1 cellular context compared by ENCODE assay signal in the genomic region with DNA sequence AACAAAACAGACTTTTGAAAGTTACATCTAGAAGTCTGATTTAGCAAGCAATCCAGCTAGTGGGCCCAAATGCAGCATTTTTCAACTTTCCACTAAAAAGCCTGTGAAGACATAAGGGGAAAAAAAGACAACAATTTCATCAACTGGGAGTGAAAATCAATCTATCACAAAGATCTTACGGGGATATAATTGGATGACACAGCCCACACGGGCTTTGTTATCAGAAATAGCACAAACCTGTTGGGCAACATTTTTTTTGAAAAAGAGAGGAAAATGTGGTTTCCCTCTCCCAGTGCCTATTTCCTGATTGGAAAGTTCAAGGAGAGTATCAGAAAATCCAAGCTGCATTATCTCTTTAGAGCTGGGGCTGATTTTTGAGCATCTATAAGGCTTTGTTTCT.
TF ChIP-seq lines count a peak whose summit lies in the region.

No MANE protein-coding gene starts in this region.

TF ChIP-seq in H1, 55 proteins besides CTCF, POLR2A, EP300 and RAD21 (continued from another document):
- TF ChIP-seq, protein P1, sequence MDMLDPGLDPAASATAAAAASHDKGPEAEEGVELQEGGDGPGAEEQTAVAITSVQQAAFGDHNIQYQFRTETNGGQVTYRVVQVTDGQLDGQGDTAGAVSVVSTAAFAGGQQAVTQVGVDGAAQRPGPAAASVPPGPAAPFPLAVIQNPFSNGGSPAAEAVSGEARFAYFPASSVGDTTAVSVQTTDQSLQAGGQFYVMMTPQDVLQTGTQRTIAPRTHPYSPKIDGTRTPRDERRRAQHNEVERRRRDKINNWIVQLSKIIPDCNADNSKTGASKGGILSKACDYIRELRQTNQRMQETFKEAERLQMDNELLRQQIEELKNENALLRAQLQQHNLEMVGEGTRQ (IDR thresholded peaks at IDR 0.05; ENCODE audit: low read length): no peak
- TF ChIP-seq TAF7 (optimal IDR thresholded peaks at IDR 0.05; ENCODE audit: borderline replicate concordance, low read depth, low read length): no peak
- TF ChIP-seq SUZ12 (IDR thresholded peaks at IDR 0.05; ENCODE audit: low read length): no peak
- TF ChIP-seq BACH1 (IDR thresholded peaks at IDR 0.05; ENCODE audit: low read length): no peak
- TF ChIP-seq JUN (IDR thresholded peaks at IDR 0.05; ENCODE audit: low read depth, low read length): no peak
- TF ChIP-seq RFX5 (IDR thresholded peaks at IDR 0.05; ENCODE audit: borderline replicate concordance, low read depth, low read length): no peak
